8 cellular contexts compared by ENCODE assay signal in the genomic region with DNA sequence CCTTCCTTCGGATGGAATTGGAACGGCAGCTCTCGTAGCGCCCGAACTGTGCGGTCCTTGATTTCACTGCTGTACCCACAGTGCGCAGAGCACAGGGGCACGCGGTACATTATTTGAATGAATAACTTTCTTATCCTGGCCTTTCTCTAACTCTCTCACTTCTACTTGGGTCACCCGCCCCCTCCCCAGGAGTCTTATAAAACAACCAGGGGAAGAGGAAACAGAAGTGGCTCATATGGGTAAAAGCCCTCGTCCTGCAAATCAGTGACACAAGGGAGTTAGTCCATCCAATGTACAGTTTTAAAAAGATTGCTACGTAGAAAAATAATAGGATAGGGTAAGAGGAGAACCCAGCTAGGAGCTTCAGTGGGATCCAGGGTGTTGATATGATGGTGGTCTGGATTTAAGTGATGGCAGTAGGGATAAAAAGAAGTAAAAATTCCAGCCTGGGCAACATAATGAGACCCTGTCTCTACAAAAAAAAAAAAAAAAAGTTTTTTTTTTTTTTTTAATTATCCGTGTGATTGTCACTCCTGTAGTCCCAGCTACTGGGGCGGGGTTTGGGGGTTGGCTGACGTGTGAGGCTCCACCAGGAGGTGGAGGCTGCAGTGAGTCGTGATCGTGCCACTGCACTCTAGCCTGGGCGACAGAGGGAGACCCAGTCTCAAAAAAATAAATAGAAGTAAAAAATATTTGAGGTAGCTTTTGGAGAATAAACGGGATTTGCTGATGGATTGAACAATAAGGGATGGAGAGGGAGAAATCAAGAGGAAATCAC. TPM values are rescaled to one million over a fixed set of nuclear protein-coding genes. Genes with fewer than 3 reads are reported as not detected.
DNase-seq lines count a peak whose midpoint lies in the region; ATAC-seq, FAIRE-seq and TF ChIP-seq lines count a peak whose summit lies in the region.

No MANE protein-coding gene starts in this region.

- in situ Hi-C loops in GM12878 (cut with MboI) = no loop called here

- TF ChIP-seq EP300 in GM12878 (IDR thresholded peaks at IDR 0.05; ENCODE audit: borderline replicate concordance in 1 of 2, control insufficient read depth in 1 of 2, low read depth in 2 of 2, low read length in 2 of 2) = no peak

- SMC1A ChIA-PET in GM12878 (lab: Charles Lee; ENCODE audit: uncharacterized antibody, unreplicated experiment) = interaction anchor here (0.7 to 1.0 kb wide), 2 partner anchors 10 to 275 kb away, joined by 3 read pairs; no protein-coding TSS in a partner anchor

- H3K9me3 ChIP-seq in HUES6 (ENCODE audit: control insufficient read depth, insufficient read depth, low read depth, low read length) = no peaks in the 10 kb centered on the region
- H3K9me3 ChIP-seq in GM12878 (replicated peaks; ENCODE audit: control insufficient read depth, insufficient read depth, low read length) = no peaks in the 10 kb centered on the region

- H3K27me3 ChIP-seq in HUES6 (ENCODE audit: control insufficient read depth, insufficient read depth, low read length) (peaks cover 46% of the 10 kb centered on the region), GM12878 (replicated peaks in 1 of 2; ENCODE audit: control insufficient read depth in 2 of 2, insufficient read depth in 2 of 2, low read length in 1 of 2) (no peaks in the 10 kb centered on the region)

- no peaks in the 10 kb centered on the region for H4K20me1 ChIP-seq in GM12878 (ENCODE audit: control insufficient read depth, insufficient read depth)

- no peaks in the 10 kb centered on the region for H3K79me2 ChIP-seq in GM12878 (ENCODE audit: control insufficient read depth, insufficient read depth, low read length)

- TF ChIP-seq CTCF in GM12878 (IDR thresholded peaks at IDR 0.05 in 2 of 3, conservative IDR thresholded peaks at IDR 0.05 in 1 of 3; ENCODE audit: control insufficient read depth in 2 of 3, extremely low read depth in 1 of 3, insufficient read depth in 1 of 3, low read depth in 3 of 3, low read length in 3 of 3) = no peak

- no peak overlapping the region for H3K9ac ChIP-seq in HUES6 (ENCODE audit: low read length)
- H3K9ac ChIP-seq in GM12878 (ENCODE audit: control insufficient read depth, insufficient read depth, low read length) = peak overlapping the region; percentile 23; the same call in 1 of the 2 replicates

- no peak for DNase-seq in GM12878 (ENCODE audit: low read depth, low spot score)
- DNase-seq in left colon = peak; percentile 56 to 60
- peak; percentile 18 to 67 (median 46) for DNase-seq in stimulated activated CD4-positive, alpha-beta T cell treated with anti-CD3 and anti-CD28 coated beads, TNF-alpha, amount 100 ng/mL, for 24 hours (ENCODE audit: low read depth in 3 of 3)
- DNase-seq in foreskin melanocyte = no peak

- FAIRE-seq in GM12878 (lab: Jason Lieb, UNC) = no peak

- peak overlapping the region; percentile 98 for H3K4me2 ChIP-seq in GM12878 (ENCODE audit: control insufficient read depth, insufficient read depth)

- CTCF ChIA-PET in GM12878 (lab: Yijun Ruan, JAX) = interaction anchor here (0.5 to 2.8 kb wide), 4 partner anchors 8 to 524 kb away, joined by 3 to 11 read pairs (median 6); no protein-coding TSS in a partner anchor

- intact Hi-C loops in GM12878 (cut with micrococcal nuclease; ENCODE audit: unreplicated experiment) = no loop called here
- intact Hi-C loops in left colon (cut with DNase I, micrococcal nuclease) = no loop called here

- TF ChIP-seq RAD21 in GM12878 (IDR thresholded peaks at IDR 0.05; ENCODE audit: insufficient read depth, low read depth, low read length) = no peak

- ATAC-seq in GM18502 (IDR thresholded peaks at IDR 0.05; ENCODE audit: poor library complexity, unreplicated experiment) = peak; percentile 22
- peak; percentile 79 for ATAC-seq in SK-N-SH treated with all-trans-retinoic acid at 6 μM for 48 hours
- peak; percentile 74 for ATAC-seq in GM12878
- ATAC-seq in left colon = peak; percentile 65
- ATAC-seq in HG02870 (IDR thresholded peaks at IDR 0.05; ENCODE audit: unreplicated experiment) = no peak

- no peak overlapping the region for H3K27ac ChIP-seq in HUES6 (ENCODE audit: low read depth, low read length)
- no peak overlapping the region for H3K27ac ChIP-seq in GM12878 (ENCODE audit: control insufficient read depth, insufficient read depth)

- WGBS in GM12878 (ENCODE audit: insufficient coverage, insufficient replicate concordance, low lambda C conversion rate, missing lambda C conversion rate) = 3% methylated on average over 19 of the region's 19 CpGs

- POLR2A ChIA-PET in GM12878 (lab: Charles Lee) = interaction anchor here (0.6 to 0.7 kb wide), 6 partner anchors 21 to 265 kb away, joined by 3 to 6 read pairs (median 4); no protein-coding TSS in a partner anchor

- peak overlapping the region; percentile 97 for H2AFZ ChIP-seq in GM12878 (ENCODE audit: control insufficient read depth, low read depth, low read length)

- no peak for TF ChIP-seq POLR2A in GM12878 (IDR thresholded peaks at IDR 0.05; ENCODE audit: low read depth, low read length)

- RAD21 ChIA-PET in GM12878 (lab: Charles Lee; ENCODE audit: unreplicated experiment) = interaction anchor here (0.7 to 1.4 kb wide), 3 partner anchors 168 to 275 kb away, joined by 3 to 5 read pairs (median 4); no protein-coding TSS in a partner anchor

- H3K4me3 ChIP-seq in HUES6 (ENCODE audit: low read depth, low read length) (peak overlapping the region; percentile 94), GM12878 (peak overlapping the region; percentile 90)

- no TSS peak for BruUV-seq in GM12878 (replicated peaks; lab: Mats Ljungman, UMichigan)

- H3K4me1 ChIP-seq in HUES6 (ENCODE audit: control insufficient read depth, insufficient read depth, low read length) (peaks cover 6% of the 10 kb centered on the region; the same call in 1 of the 2 replicates), GM12878 (ENCODE audit: control insufficient read depth, insufficient read depth, low read length) (peaks cover 3% of the 10 kb centered on the region)

- H3K36me3 ChIP-seq in HUES6 (ENCODE audit: control insufficient read depth, insufficient read depth, low read length) (no peaks in the 10 kb centered on the region), GM12878 (ENCODE audit: control insufficient read depth in 2 of 2, insufficient read depth in 2 of 2, low read length in 1 of 2) (no peaks in the 10 kb centered on the region)

TF ChIP-seq in GM12878, 131 proteins besides CTCF, POLR2A, EP300 and RAD21 (continues in another document):
- TF ChIP-seq, protein P1, sequence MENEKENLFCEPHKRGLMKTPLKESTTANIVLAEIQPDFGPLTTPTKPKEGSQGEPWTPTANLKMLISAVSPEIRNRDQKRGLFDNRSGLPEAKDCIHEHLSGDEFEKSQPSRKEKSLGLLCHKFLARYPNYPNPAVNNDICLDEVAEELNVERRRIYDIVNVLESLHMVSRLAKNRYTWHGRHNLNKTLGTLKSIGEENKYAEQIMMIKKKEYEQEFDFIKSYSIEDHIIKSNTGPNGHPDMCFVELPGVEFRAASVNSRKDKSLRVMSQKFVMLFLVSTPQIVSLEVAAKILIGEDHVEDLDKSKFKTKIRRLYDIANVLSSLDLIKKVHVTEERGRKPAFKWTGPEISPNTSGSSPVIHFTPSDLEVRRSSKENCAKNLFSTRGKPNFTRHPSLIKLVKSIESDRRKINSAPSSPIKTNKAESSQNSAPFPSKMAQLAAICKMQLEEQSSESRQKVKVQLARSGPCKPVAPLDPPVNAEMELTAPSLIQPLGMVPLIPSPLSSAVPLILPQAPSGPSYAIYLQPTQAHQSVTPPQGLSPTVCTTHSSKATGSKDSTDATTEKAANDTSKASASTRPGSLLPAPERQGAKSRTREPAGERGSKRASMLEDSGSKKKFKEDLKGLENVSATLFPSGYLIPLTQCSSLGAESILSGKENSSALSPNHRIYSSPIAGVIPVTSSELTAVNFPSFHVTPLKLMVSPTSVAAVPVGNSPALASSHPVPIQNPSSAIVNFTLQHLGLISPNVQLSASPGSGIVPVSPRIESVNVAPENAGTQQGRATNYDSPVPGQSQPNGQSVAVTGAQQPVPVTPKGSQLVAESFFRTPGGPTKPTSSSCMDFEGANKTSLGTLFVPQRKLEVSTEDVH (IDR thresholded peaks at IDR 0.05; ENCODE audit: low read depth, partially characterized antibody) = peak; percentile 50

RNA-seq across cellular contexts. Expression of a gene that starts 7.1 kb away (rescaled TPM):
- 23.7 and 27.9 TPM in 2 replicates for total RNA-seq in GM12878 (2013; cell fraction: nucleolus; rRNA removed)
- total RNA-seq in GM12878 (2014; rRNA removed) (28.5 and 31.3 TPM in 2 replicates), GM12878 (2014; rRNA removed; fragmentation: Illumina TruSeq; extraction: Trizol) (23.9 and 25.3 TPM in 2 replicates), GM12878 (2021) (31.6 and 32.9 TPM in 2 replicates), left colon (10 to 100 TPM; 16.1 to 18.9 TPM)
- 9.0 TPM for polyA plus RNA-seq in GM12878 (2011; ENCODE audit: low read depth)
- polyA plus RNA-seq in GM12878 (2011; rRNA removed) (14.8 and 27.9 TPM in 2 replicates), GM12878 (2014; fragmentation: Illumina TruSeq; extraction: Trizol) (23.2 and 27.5 TPM in 2 replicates), GM12878 (2014; fragmentation: Nextera tagmentation; extraction: Ambion mirVana) (10 to 100 TPM; 13.2 to 17.6 TPM), GM12878 (2014; rRNA removed) (32.6 and 33.9 TPM in 2 replicates), GM12878 (2016; fragmentation: Nextera tagmentation; extraction: Ambion mirVana) (10 to 100 TPM; 35.7 to 37.6 TPM)
- 30.5 and 36.3 TPM in 2 replicates for polyA plus RNA-seq in GM12878 (2011; cell fraction: cytosol; rRNA removed)
- 46.5 and 61.6 TPM in 2 replicates for polyA plus RNA-seq in GM12878 (2011; cell fraction: nucleus; rRNA removed)
- polyA plus RNA-seq in GM12878 (2012) = 15.2 and 16.3 TPM in 2 replicates
- 32.8 and 38.0 TPM in 2 replicates for polyA minus RNA-seq in GM12878 (2011; rRNA and poly(A)+ RNA removed)
- polyA minus RNA-seq in GM12878 (2011; cell fraction: cytosol; rRNA and poly(A)+ RNA removed) = 10.6 and 11.0 TPM in 2 replicates
- 9.1 and 18.8 TPM in 2 replicates for polyA minus RNA-seq in GM12878 (2011; cell fraction: nucleus; rRNA and poly(A)+ RNA removed)

RNA-seq across cellular contexts. Expression of a gene that starts 42.7 kb away (rescaled TPM):
- 0.27 and 0.86 TPM in 2 replicates for total RNA-seq in GM12878 (2013; cell fraction: nucleolus; rRNA removed)
- total RNA-seq in GM12878 (2014; rRNA removed) (0.22 TPM in 1 of 2 replicates, not detected in the other), GM12878 (2014; rRNA removed; fragmentation: Illumina TruSeq; extraction: Trizol) (not detected in 2 replicates), GM12878 (2021) (not detected in 2 replicates), left colon (1 to 10 TPM in 1 of 2 donors, under 1 TPM in 1; 0.61 to 2.6 TPM)
- polyA plus RNA-seq in GM12878 (2011; ENCODE audit: low read depth) = not detected
- polyA plus RNA-seq in GM12878 (2011; rRNA removed) (not detected in 2 replicates), GM12878 (2014; fragmentation: Illumina TruSeq; extraction: Trizol) (not detected in 2 replicates), GM12878 (2014; fragmentation: Nextera tagmentation; extraction: Ambion mirVana) (not detected), GM12878 (2014; rRNA removed) (0.63 TPM in 1 of 2 replicates, not detected in the other), GM12878 (2016; fragmentation: Nextera tagmentation; extraction: Ambion mirVana) (under 1 TPM in 1 of 2 experiments, not detected in 1; 0.24 TPM)
- not detected in 2 replicates for polyA plus RNA-seq in GM12878 (2011; cell fraction: cytosol; rRNA removed)
- polyA plus RNA-seq in GM12878 (2011; cell fraction: nucleus; rRNA removed) = not detected in 2 replicates
- 0.05 and 0.11 TPM in 2 replicates for polyA plus RNA-seq in GM12878 (2012)
- polyA minus RNA-seq in GM12878 (2011; rRNA and poly(A)+ RNA removed) = not detected in 2 replicates
- polyA minus RNA-seq in GM12878 (2011; cell fraction: cytosol; rRNA and poly(A)+ RNA removed) = not detected in 2 replicates
- polyA minus RNA-seq in GM12878 (2011; cell fraction: nucleus; rRNA and poly(A)+ RNA removed) = 0.12 and 0.19 TPM in 2 replicates

Comparison
In these comparisons a context has a peak if more than half of its experiments do, and no peak if none do; other contexts are left out.
1. DNase-seq: peak in left colon (2 of 2) and stimulated activated CD4-positive, alpha-beta T cell treated with anti-CD3 and anti-CD28 coated beads, TNF-alpha, amount 100 ng/mL, for 24 hours (3 of 3); none in GM12878 (single experiment) and foreskin melanocyte (single experiment).